In genomic region chr20:41231850-41232249, GRCh38 we compare ENCODE assay signal across 9 cellular contexts.
DNase-seq lines count a peak whose midpoint lies in the region; ATAC-seq and TF ChIP-seq lines count a peak whose summit lies in the region.
"Had no signal": no experiment of that assay in that cellular context is flagged by ENCODE, and none has a peak within 500 bp of the region (broad histone marks: within the 10 kb centered on the region; RNA-seq: fewer than 3 reads in every experiment).

No MANE protein-coding gene starts in this region.

- peak overlapping the region in 2 of 3 donors; percentile 49 to 67 for H3K27ac Mint-ChIP-seq in CD4-positive, CD25-positive, alpha-beta regulatory T cell
- H3K27ac Mint-ChIP-seq in endodermal cell: no peak overlapping the region

- H3K9ac ChIP-seq in OCI-LY3 (ENCODE audit: low read length) (no peak overlapping the region), endodermal cell (ENCODE audit: extremely low read depth, low read length, poor library complexity, severe bottlenecking) (no peak overlapping the region)

- no peaks in the 10 kb centered on the region for H3K27me3 ChIP-seq in CD4-positive, CD25-positive, alpha-beta regulatory T cell (ENCODE audit: control insufficient read depth, insufficient read depth, low read length)
- H3K27me3 ChIP-seq in OCI-LY3 (ENCODE audit: low read depth, low read length) (peaks cover 5% of the 10 kb centered on the region; the same call in 1 of the 2 replicates), endodermal cell (ENCODE audit: control insufficient read depth, insufficient read depth, low read length, poor library complexity, severe bottlenecking) (no peaks in the 10 kb centered on the region), sigmoid colon (no peaks in the 10 kb centered on the region)

- peaks cover 7% of the 10 kb centered on the region for H3K4me1 ChIP-seq in CD4-positive, CD25-positive, alpha-beta regulatory T cell (ENCODE audit: control insufficient read depth, insufficient read depth, low read length, poor library complexity, severe bottlenecking)
- peaks cover 13% of the 10 kb centered on the region for H3K4me1 ChIP-seq in OCI-LY3 (ENCODE audit: low read length)
- no peaks in the 10 kb centered on the region for H3K4me1 ChIP-seq in endodermal cell (ENCODE audit: control insufficient read depth, insufficient read depth, low read length)
- H3K4me1 ChIP-seq in sigmoid colon: peaks cover 0 to 46% (median 40%) of the 10 kb centered on the region in 4 donors

- WGBS in endodermal cell (ENCODE audit: insufficient coverage in 1 of 2, insufficient read length in 1 of 2), 2 experiments: 83 to 97% methylated on average over 1 to 4 of the region's 4 CpGs
- WGBS in sigmoid colon, 2 donors: 54 to 92% methylated on average over 4 of the region's 4 CpGs

- TF ChIP-seq CTCF in OCI-LY3 (IDR thresholded peaks at IDR 0.05; ENCODE audit: low read depth, low read length) (no peak), endodermal cell (conservative IDR thresholded peaks at IDR 0.05) (no peak), sigmoid colon (IDR thresholded peaks at IDR 0.05) (no peak)

- H3K4me2 ChIP-seq in OCI-LY3 (ENCODE audit: low read length): peak overlapping the region; percentile 50

- peaks cover 4% of the 10 kb centered on the region for H3K27me3 Mint-ChIP-seq in CD4-positive, CD25-positive, alpha-beta regulatory T cell
- H3K27me3 Mint-ChIP-seq in endodermal cell (ENCODE audit: insufficient read depth): no peaks in the 10 kb centered on the region

- peak overlapping the region in 2 of 4 donors; percentile 54 to 67 for H3K4me3 Mint-ChIP-seq in CD4-positive, CD25-positive, alpha-beta regulatory T cell
- H3K4me3 Mint-ChIP-seq in endodermal cell: no peak overlapping the region

- ATAC-seq in CD4-positive, CD25-positive, alpha-beta regulatory T cell (ENCODE audit: low read depth in 2 of 2): no peak
- ATAC-seq in GM19467 (IDR thresholded peaks at IDR 0.05; ENCODE audit: unreplicated experiment): no peak
- ATAC-seq in GM18498 (IDR thresholded peaks at IDR 0.05; ENCODE audit: unreplicated experiment): no peak

- TF ChIP-seq POLR2A in sigmoid colon (IDR thresholded peaks at IDR 0.05): no peak

- no peak for TF ChIP-seq EP300 in sigmoid colon (IDR thresholded peaks at IDR 0.05)

- no peak overlapping the region for H2AFZ ChIP-seq in OCI-LY3 (ENCODE audit: low read depth, low read length)

- H3K4me3 ChIP-seq in CD4-positive, CD25-positive, alpha-beta regulatory T cell (ENCODE audit: low read depth, low read length): no peak overlapping the region
- no peak overlapping the region for H3K4me3 ChIP-seq in OCI-LY3 (ENCODE audit: low read length)
- H3K4me3 ChIP-seq in endodermal cell (ENCODE audit: low read length): no peak overlapping the region
- H3K4me3 ChIP-seq in sigmoid colon: no peak overlapping the region

- intact Hi-C loops in sigmoid colon (cut with DNase I): loop anchor here (2.0 to 5.0 kb wide), 3 partner anchors 59 to 110 kb away; partner anchors contain the start of genes LPIN3 and ZHX3

- peaks cover 12 to 18% (median 14%) of the 10 kb centered on the region in 4 donors for H3K4me1 Mint-ChIP-seq in CD4-positive, CD25-positive, alpha-beta regulatory T cell
- no peaks in the 10 kb centered on the region for H3K4me1 Mint-ChIP-seq in endodermal cell

- H3K27ac ChIP-seq in CD4-positive, CD25-positive, alpha-beta regulatory T cell (ENCODE audit: insufficient read depth, low read length, poor library complexity, severe bottlenecking): no peak overlapping the region
- H3K27ac ChIP-seq in OCI-LY3 (ENCODE audit: low read length) (no peak overlapping the region), endodermal cell (ENCODE audit: low read depth, low read length) (peak overlapping the region; percentile 42), sigmoid colon (peak overlapping the region; percentile 59 to 75 (median 62))

- DNase-seq in CD4-positive, CD25-positive, alpha-beta regulatory T cell: no peak
- no peak for DNase-seq in endodermal cell
- no peak for DNase-seq in sigmoid colon
- DNase-seq in EL: no peak
- no peak for DNase-seq in H4 (ENCODE audit: low spot score)
- DNase-seq: KG1 had no signal

- H3K9me3 ChIP-seq in CD4-positive, CD25-positive, alpha-beta regulatory T cell (ENCODE audit: control insufficient read depth in 2 of 2, low read length in 2 of 2): no peaks in the 10 kb centered on the region
- no peaks in the 10 kb centered on the region for H3K9me3 ChIP-seq in OCI-LY3 (ENCODE audit: insufficient read depth, low read length)
- H3K9me3 ChIP-seq in endodermal cell (ENCODE audit: control insufficient read depth, low read length): no peaks in the 10 kb centered on the region
- H3K9me3 ChIP-seq in sigmoid colon: no peaks in the 10 kb centered on the region

- H4K20me1 ChIP-seq in OCI-LY3 (ENCODE audit: insufficient read depth, low read length): 0 out of 2 replicates have a peak, but pooled peaks cover 2% of the 10 kb centered on the region

- H3K36me3 Mint-ChIP-seq in CD4-positive, CD25-positive, alpha-beta regulatory T cell: no peaks in the 10 kb centered on the region
- H3K36me3 Mint-ChIP-seq in endodermal cell (ENCODE audit: low read depth): no peaks in the 10 kb centered on the region

- peaks cover 0 to 1% (median 0%) of the 10 kb centered on the region in 7 donors for H3K9me3 Mint-ChIP-seq in CD4-positive, CD25-positive, alpha-beta regulatory T cell
- H3K9me3 Mint-ChIP-seq in endodermal cell: no peaks in the 10 kb centered on the region

- no peaks in the 10 kb centered on the region for H3K36me3 ChIP-seq in CD4-positive, CD25-positive, alpha-beta regulatory T cell (ENCODE audit: control insufficient read depth, insufficient read depth, low read length)
- no peaks in the 10 kb centered on the region for H3K36me3 ChIP-seq in OCI-LY3 (replicated peaks; ENCODE audit: low read depth, low read length)
- no peaks in the 10 kb centered on the region for H3K36me3 ChIP-seq in endodermal cell (ENCODE audit: control insufficient read depth, insufficient read depth, low read length)
- no peaks in the 10 kb centered on the region for H3K36me3 ChIP-seq in sigmoid colon

- H3K79me2 ChIP-seq in OCI-LY3 (ENCODE audit: low read length): no peaks in the 10 kb centered on the region

Comparison
In these comparisons a context has a peak if more than half of its experiments do, and no peak if none do; other contexts are left out.
1. H3K27ac ChIP-seq: peak in endodermal cell (single experiment) and sigmoid colon (4 of 4); none in CD4-positive, CD25-positive, alpha-beta regulatory T cell (single experiment) and OCI-LY3 (single experiment).